9 cellular contexts compared by ENCODE assay signal in genomic region chr2:1742680-1743395, GRCh38. TPM values are rescaled to one million over a fixed set of nuclear protein-coding genes. Genes with fewer than 3 reads are reported as not detected.
DNase-seq lines count a peak whose midpoint lies in the region; ATAC-seq, FAIRE-seq and TF ChIP-seq lines count a peak whose summit lies in the region.
"Had no signal": no experiment of that assay in that cellular context is flagged by ENCODE, and none has a peak within 500 bp of the region (broad histone marks: within the 10 kb centered on the region; RNA-seq: fewer than 3 reads in every experiment).

No MANE protein-coding gene starts in this region.

- peaks cover 13% of the 10 kb centered on the region for H4K20me1 ChIP-seq in osteoblast (ENCODE audit: insufficient read depth, low read length)

- H3K4me2 ChIP-seq in osteoblast (ENCODE audit: insufficient read depth, low read length): peak overlapping the region; percentile 77

- H3K4me3 ChIP-seq in A673 (ENCODE audit: low read depth, low read length, poor library complexity, severe bottlenecking) (peak overlapping the region; percentile 95), adipocyte (ENCODE audit: low read length) (peak overlapping the region; percentile 87), heart right ventricle (peak overlapping the region; percentile 23 to 87 (median 74)), osteoblast (ENCODE audit: insufficient read depth, low read length) (peak overlapping the region; percentile 77), HAP-1 (no peak overlapping the region)

- TF ChIP-seq CTCF in A673 (conservative IDR thresholded peaks at IDR 0.05; ENCODE audit: low read depth, low read length) (peak; percentile 76), heart right ventricle (IDR thresholded peaks at IDR 0.05) (peak; percentile 23 to 73 (median 48)), osteoblast (IDR thresholded peaks at IDR 0.05; ENCODE audit: extremely low read depth, low read depth, low read length) (peak; percentile 70), GM13976 (IDR thresholded peaks at IDR 0.05; ENCODE audit: borderline replicate concordance, control extremely low read depth, extremely low read depth, insufficient read depth, missing control alignments) (no peak)

- 1 to 3% methylated on average over 50 to 54 of the region's 54 CpGs for WGBS in heart right ventricle, 2 donors

- H3K4me1 ChIP-seq in A673 (ENCODE audit: insufficient read depth, low read length, poor library complexity, severe bottlenecking) (peaks cover 30% of the 10 kb centered on the region), adipocyte (ENCODE audit: control insufficient read depth, insufficient read depth, low read length) (peaks cover 49% of the 10 kb centered on the region), heart right ventricle (peaks cover 0 to 65% (median 47%) of the 10 kb centered on the region in 9 donors), osteoblast (ENCODE audit: insufficient read depth, low read length) (peaks cover 21% of the 10 kb centered on the region), HAP-1 (no peaks in the 10 kb centered on the region)

- H3K27ac ChIP-seq in A673 (ENCODE audit: low read depth, low read length, poor library complexity, severe bottlenecking): peak overlapping the region; percentile 87
- peak overlapping the region; percentile 81 to 97 (median 91) for H3K27ac ChIP-seq in heart right ventricle
- H3K27ac ChIP-seq in osteoblast (ENCODE audit: low read depth, low read length): peak overlapping the region; percentile 86

- in situ Hi-C loops in HAP-1 (cut with MboI; ENCODE audit: low sequenced_read_pairs): no loop called here
- in situ Hi-C loops in GM13976 (cut with MboI; ENCODE audit: low sequenced_read_pairs, unreplicated experiment): no loop called here

- H2AFZ ChIP-seq in osteoblast (ENCODE audit: low read length): peak overlapping the region; percentile 5

- intact Hi-C loops in A673 (cut with micrococcal nuclease; ENCODE audit: unreplicated experiment) (loop anchor here (5.0 kb wide), 1 partner anchor 36 kb away; no protein-coding TSS in a partner anchor), heart right ventricle (cut with DNase I) (loop anchor here in 8 of 10 donors (1.0 to 10.0 kb wide), 10 partner anchors 26 to 152 kb away; no protein-coding TSS in a partner anchor)

- POLR2A ChIA-PET in A673 (lab: Charles Lee; ENCODE audit: low non-redundant PET): no interaction called here

- H3K9me3 ChIP-seq in A673 (ENCODE audit: low read depth, low read length, poor library complexity, severe bottlenecking) (no peaks in the 10 kb centered on the region), adipocyte (ENCODE audit: control insufficient read depth, low read length) (no peaks in the 10 kb centered on the region), heart right ventricle (peaks cover 0 to 4% (median 0%) of the 10 kb centered on the region in 11 donors), osteoblast (ENCODE audit: low read depth, low read length) (no peaks in the 10 kb centered on the region), HAP-1 (no peaks in the 10 kb centered on the region)

- H3K79me2 ChIP-seq in osteoblast (ENCODE audit: insufficient read depth, low read length): peaks cover 46% of the 10 kb centered on the region

- peak overlapping the region; percentile 91 for H3K9ac ChIP-seq in adipocyte (ENCODE audit: low read length)

- CTCF ChIA-PET in A673 (lab: Charles Lee): interaction anchor here (1.4 kb wide), 1 partner anchor 8 kb away, joined by 4 read pairs; no protein-coding TSS in a partner anchor

- H3K36me3 ChIP-seq in A673 (ENCODE audit: insufficient read depth, low read length, poor library complexity, severe bottlenecking) (peaks cover 4% of the 10 kb centered on the region), adipocyte (ENCODE audit: control insufficient read depth, insufficient read depth, low read length, severe bottlenecking) (peaks cover 3% of the 10 kb centered on the region), heart right ventricle (peaks cover 0 to 6% (median 0%) of the 10 kb centered on the region in 9 donors), osteoblast (ENCODE audit: insufficient read depth, low read length) (peaks cover 6% of the 10 kb centered on the region), HAP-1 (replicated peaks) (no peaks in the 10 kb centered on the region)

- DNase-seq in A673 (ENCODE audit: low spot score): peak; percentile 92
- peak; percentile 88 for DNase-seq in HTR-8/SVneo (ENCODE audit: insufficient read length, low spot score)
- DNase-seq in adipocyte (ENCODE audit: low read depth): peak; percentile 93
- peak; percentile 77 to 78 for DNase-seq in heart right ventricle
- peak; percentile 97 for DNase-seq in osteoblast (ENCODE audit: insufficient read length, low spot score, missing footprints)
- no peak for DNase-seq in HAP-1 (ENCODE audit: low spot score in 2 of 2)
- DNase-seq in GM13976 (ENCODE audit: low spot score): no peak

- FAIRE-seq in HTR-8/SVneo (lab: Jason Lieb, UNC): peak; percentile 94
- FAIRE-seq: colon had no signal

- no TSS peak for BruUV-seq in A673 (replicated peaks; lab: Mats Ljungman, UMichigan)

- ATAC-seq in heart right ventricle (peak; percentile 44 to 78 (median 68)), GM19328 (IDR thresholded peaks at IDR 0.05; ENCODE audit: unreplicated experiment) (no peak)

- H3K27me3 ChIP-seq in A673 (replicated peaks; ENCODE audit: insufficient read depth, low read depth, low read length, poor library complexity) (no peaks in the 10 kb centered on the region), adipocyte (replicated peaks; ENCODE audit: control insufficient read depth, insufficient read depth, low read length) (no peaks in the 10 kb centered on the region), heart right ventricle (peaks cover 0 to 43% (median 11%) of the 10 kb centered on the region in 7 donors), osteoblast (ENCODE audit: insufficient read depth, low read length) (peaks cover 9% of the 10 kb centered on the region), HAP-1 (ENCODE audit: low read depth) (no peaks in the 10 kb centered on the region)

RNA-seq across cellular contexts. Expression of gene PXDN, which starts 1.5 kb away (rescaled TPM):
- total RNA-seq in A673 (2021) (162 and 175 TPM in 2 replicates), heart right ventricle (10 to 100 TPM; 12.3 to 65.0 (median 20.3) TPM), osteoblast (307 and 324 TPM in 2 replicates)
- 10 to 100 TPM in 1 of 2 donors, 1 to 10 TPM in 1; 7.8 to 19.1 TPM for polyA plus RNA-seq in heart right ventricle

Comparison
In these comparisons a context has a peak if more than half of its experiments do, and no peak if none do; other contexts are left out.
1. DNase-seq: peak in A673 (single experiment), HTR-8/SVneo (single experiment), adipocyte (single experiment), heart right ventricle (2 of 2) and osteoblast (single experiment); none in HAP-1 (0 of 2) and GM13976 (single experiment).
2. Peak in every context shown above with its lines, with median percentiles within 50 percentile points of each other: H3K27ac ChIP-seq.